In genomic region chr12:124727244-124727673, GRCh38 we compare ENCODE assay signal across 8 cellular contexts.
DNase-seq lines count a peak whose midpoint lies in the region; ATAC-seq and TF ChIP-seq lines count a peak whose summit lies in the region.

No MANE protein-coding gene starts in this region.

- H3K36me3 ChIP-seq in Karpas-422 (ENCODE audit: insufficient read depth, low read length) (no peaks in the 10 kb centered on the region; the same call in 1 of the 2 replicates), breast epithelium (no peaks in the 10 kb centered on the region), lower lobe of right lung (no peaks in the 10 kb centered on the region), vagina (no peaks in the 10 kb centered on the region)

- no peak overlapping the region for H3K9ac ChIP-seq in Karpas-422 (ENCODE audit: low read length)

- no peak overlapping the region for H2AFZ ChIP-seq in Karpas-422 (ENCODE audit: low read length)

- DNase-seq in C1 segment of cervical spinal cord (lab: John Stamatoyannopoulos, UW) (peak in 10 of 14 donors; percentile 29 to 90 (median 55)), Karpas-422 (peak; percentile 58), breast epithelium (ENCODE audit: low spot score in 2 of 2) (peak; percentile 83 to 90), lower lobe of right lung (peak; percentile 87), vagina (ENCODE audit: extremely low spot score in 2 of 2) (no peak), NCI-H510A (lab: John Stamatoyannopoulos, UW) (no peak)
- DNase-seq in stimulated activated CD8-positive, alpha-beta memory T cell treated with anti-CD3 and anti-CD28 coated beads, Interleukin-4, amount 100 ng/mL, for 48 hours: no peak

- peaks cover 5% of the 10 kb centered on the region; the same call in 1 of the 2 replicates for H3K9me3 ChIP-seq in Karpas-422 (ENCODE audit: low read length)
- H3K9me3 ChIP-seq in breast epithelium: no peaks in the 10 kb centered on the region
- no peaks in the 10 kb centered on the region for H3K9me3 ChIP-seq in lower lobe of right lung
- H3K9me3 ChIP-seq in vagina: no peaks in the 10 kb centered on the region

- H3K4me2 ChIP-seq in Karpas-422 (ENCODE audit: low read depth, low read length, poor library complexity, severe bottlenecking): no peak overlapping the region

- no peaks in the 10 kb centered on the region for H3K79me2 ChIP-seq in Karpas-422 (ENCODE audit: low read length)

- ATAC-seq in lower lobe of right lung: peak; percentile 90 to 93
- no peak for ATAC-seq in GM21367 (IDR thresholded peaks at IDR 0.05; ENCODE audit: unreplicated experiment)

- no peaks in the 10 kb centered on the region for H3K9me2 ChIP-seq in Karpas-422 (replicated peaks; ENCODE audit: insufficient read depth, low read length)

- no peaks in the 10 kb centered on the region for H4K20me1 ChIP-seq in Karpas-422 (ENCODE audit: insufficient read depth, low read depth, low read length)

- no peak overlapping the region for H3K27ac ChIP-seq in Karpas-422 (ENCODE audit: low read length)
- H3K27ac ChIP-seq in breast epithelium: peak overlapping the region; percentile 80 to 84
- peak overlapping the region; percentile 72 for H3K27ac ChIP-seq in lower lobe of right lung
- peak overlapping the region; percentile 13 for H3K27ac ChIP-seq in vagina

- TF ChIP-seq POLR2A in breast epithelium (IDR thresholded peaks at IDR 0.05): no peak
- no peak for TF ChIP-seq POLR2A in vagina (IDR thresholded peaks at IDR 0.05)

- H3K4me1 ChIP-seq in Karpas-422 (ENCODE audit: low read length) (peaks cover 15% of the 10 kb centered on the region), breast epithelium (peaks cover 0 to 6% of the 10 kb centered on the region in 2 donors), lower lobe of right lung (peaks cover 32% of the 10 kb centered on the region), vagina (peaks cover 20% of the 10 kb centered on the region)

- H3K27me3 ChIP-seq in Karpas-422 (ENCODE audit: low read length) (no peaks in the 10 kb centered on the region), breast epithelium (no peaks in the 10 kb centered on the region), lower lobe of right lung (ENCODE audit: low read depth) (no peaks in the 10 kb centered on the region), vagina (no peaks in the 10 kb centered on the region)

- H3K4me3 ChIP-seq in Karpas-422 (ENCODE audit: low read length) (no peak overlapping the region), breast epithelium (peak overlapping the region in 2 of 3 donors; percentile 2 to 9), lower lobe of right lung (no peak overlapping the region), vagina (no peak overlapping the region)

- intact Hi-C loops in breast epithelium (cut with DNase I; ENCODE audit: low total_unique reads): no loop called here
- intact Hi-C loops in lower lobe of right lung (cut with DNase I): no loop called here
- intact Hi-C loops in vagina (cut with DNase I): no loop called here

- TF ChIP-seq CTCF in breast epithelium (IDR thresholded peaks at IDR 0.05): no peak
- TF ChIP-seq CTCF in lower lobe of right lung (IDR thresholded peaks at IDR 0.05): no peak
- no peak for TF ChIP-seq CTCF in vagina (IDR thresholded peaks at IDR 0.05)

Comparison
In these comparisons a context has a peak if more than half of its experiments do, and no peak if none do; other contexts are left out.
1. DNase-seq: peak in C1 segment of cervical spinal cord (10 of 14), Karpas-422 (single experiment), breast epithelium (2 of 2) and lower lobe of right lung (single experiment); none in vagina (0 of 2), NCI-H510A (single experiment) and stimulated activated CD8-positive, alpha-beta memory T cell treated with anti-CD3 and anti-CD28 coated beads, Interleukin-4, amount 100 ng/mL, for 48 hours (single experiment).
2. H3K4me3 ChIP-seq: peak in breast epithelium (2 of 3); none in Karpas-422 (single experiment), lower lobe of right lung (single experiment) and vagina (0 of 2).